ENCODE assay signal across 9 cellular contexts in the genomic region with DNA sequence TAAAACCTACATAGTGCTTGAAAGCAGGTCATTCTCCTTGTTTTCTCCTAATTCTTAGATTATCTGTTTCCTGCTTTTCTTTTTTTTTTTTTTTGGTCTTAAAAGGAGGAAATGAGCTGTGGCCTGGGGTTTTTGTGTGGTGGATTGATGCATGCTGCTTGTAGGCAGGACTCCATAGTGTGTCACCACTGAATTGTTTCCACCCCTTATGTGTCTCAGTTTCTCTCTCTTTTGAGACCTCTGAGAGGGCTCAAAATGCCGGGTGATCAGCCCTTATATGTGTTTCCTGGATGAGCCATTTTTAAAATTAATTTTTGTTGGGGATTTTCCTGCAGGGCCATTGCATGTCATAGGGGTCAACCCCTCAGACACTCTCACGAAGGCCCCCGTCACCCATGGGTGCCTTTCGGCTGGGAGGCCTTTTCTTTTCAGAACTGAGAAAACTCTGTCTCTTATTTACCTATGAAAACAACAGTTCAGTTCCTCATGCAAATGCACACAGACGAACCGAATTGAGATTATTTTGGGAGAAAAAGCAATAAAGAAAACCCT. TPM values are rescaled to one million over a fixed set of nuclear protein-coding genes. Genes with fewer than 3 reads are reported as not detected.
DNase-seq lines count a peak whose midpoint lies in the region; ATAC-seq, FAIRE-seq and TF ChIP-seq lines count a peak whose summit lies in the region.
"Had no signal": no experiment of that assay in that cellular context is flagged by ENCODE, and none has a peak within 500 bp of the region (broad histone marks: within the 10 kb centered on the region; RNA-seq: fewer than 3 reads in every experiment).

No MANE protein-coding gene starts in this region.

- CTCF ChIA-PET in activated CD8-positive, alpha-beta T cell treated with anti-CD3 and anti-CD28 coated beads, Interleukin-2, amount 10 ng/mL, durations not matched to agents 7 days and 5 days (lab: Charles Lee): interaction anchor here (1.7 kb wide), 1 partner anchor 44 kb away, joined by 5 read pairs; no protein-coding TSS in a partner anchor

- ATAC-seq in HG03342 (IDR thresholded peaks at IDR 0.05; ENCODE audit: unreplicated experiment): peak; percentile 97
- peak; percentile 69 for ATAC-seq in activated CD8-positive, alpha-beta T cell treated with anti-CD3 and anti-CD28 coated beads, Interleukin-2, amount 10 ng/mL, durations not matched to agents 7 days and 5 days

- no peak overlapping the region for H3K4me3 Mint-ChIP-seq in activated CD8-positive, alpha-beta T cell treated with anti-CD3 and anti-CD28 coated beads, Interleukin-2, amount 10 ng/mL, durations not matched to agents 7 days and 5 days
- H3K4me3 Mint-ChIP-seq: dendritic cell treated with granulocyte-macrophage colony-stimulating factor and Interleukin-4, amounts not matched to agents 40 ng/mL and 50 ng/mL, for 4 days had no signal

- H3K27ac Mint-ChIP-seq in activated CD8-positive, alpha-beta T cell treated with anti-CD3 and anti-CD28 coated beads, Interleukin-2, amount 10 ng/mL, durations not matched to agents 7 days and 5 days: peak overlapping the region; percentile 77
- H3K27ac Mint-ChIP-seq: dendritic cell treated with granulocyte-macrophage colony-stimulating factor and Interleukin-4, amounts not matched to agents 40 ng/mL and 50 ng/mL, for 4 days had no signal

- H3K36me3 Mint-ChIP-seq in activated CD8-positive, alpha-beta T cell treated with anti-CD3 and anti-CD28 coated beads, Interleukin-2, amount 10 ng/mL, durations not matched to agents 7 days and 5 days (ENCODE audit: low read depth): peaks cover 8% of the 10 kb centered on the region

- TF ChIP-seq CTCF in GM20000 (IDR thresholded peaks at IDR 0.05; ENCODE audit: extremely low read depth, missing control alignments): no peak

- peaks cover 17% of the 10 kb centered on the region for H3K4me1 Mint-ChIP-seq in activated CD8-positive, alpha-beta T cell treated with anti-CD3 and anti-CD28 coated beads, Interleukin-2, amount 10 ng/mL, durations not matched to agents 7 days and 5 days (ENCODE audit: low read depth)

- peak; percentile 9 for DNase-seq in GM12892 (ENCODE audit: insufficient read length)
- DNase-seq in GM20000 (ENCODE audit: low spot score): peak; percentile 42
- peak; percentile 68 for DNase-seq in activated CD8-positive, alpha-beta T cell treated with anti-CD3 and anti-CD28 coated beads, Interleukin-2, amount 10 ng/mL, durations not matched to agents 7 days and 5 days
- DNase-seq in NCI-H1436 (lab: John Stamatoyannopoulos, UW): no peak
- DNase-seq in NCI-H1436 treated with DMSO at 0.1 percent for 48 hours (lab: John Stamatoyannopoulos, UW): no peak
- no peak for DNase-seq in EL
- no peak for DNase-seq in ecto neural progenitor cell (ENCODE audit: low spot score)

- no peak for TF ChIP-seq POLR2A in GM12892 (IDR thresholded peaks at IDR 0.05; ENCODE audit: low read depth, low read length)

- H3K9me3 Mint-ChIP-seq in activated CD8-positive, alpha-beta T cell treated with anti-CD3 and anti-CD28 coated beads, Interleukin-2, amount 10 ng/mL, durations not matched to agents 7 days and 5 days (ENCODE audit: insufficient read depth): peaks cover 27% of the 10 kb centered on the region
- H3K9me3 Mint-ChIP-seq: dendritic cell treated with granulocyte-macrophage colony-stimulating factor and Interleukin-4, amounts not matched to agents 40 ng/mL and 50 ng/mL, for 4 days had no signal

- POLR2A ChIA-PET in activated CD8-positive, alpha-beta T cell treated with anti-CD3 and anti-CD28 coated beads, Interleukin-2, amount 10 ng/mL, durations not matched to agents 7 days and 5 days (lab: Charles Lee): no interaction called here

- FAIRE-seq in GM12892 (lab: Jason Lieb, UNC): no peak

- peaks cover 4% of the 10 kb centered on the region for H3K27me3 Mint-ChIP-seq in activated CD8-positive, alpha-beta T cell treated with anti-CD3 and anti-CD28 coated beads, Interleukin-2, amount 10 ng/mL, durations not matched to agents 7 days and 5 days (ENCODE audit: low read depth)
- H3K27me3 Mint-ChIP-seq: dendritic cell treated with granulocyte-macrophage colony-stimulating factor and Interleukin-4, amounts not matched to agents 40 ng/mL and 50 ng/mL, for 4 days had no signal

RNA-seq across cellular contexts. Expression of a gene that starts 32.0 kb away (rescaled TPM):
- 0.72 TPM for polyA plus RNA-seq in GM12892 (2012; ENCODE audit: missing spikeins)
- total RNA-seq in activated CD8-positive, alpha-beta T cell treated with anti-CD3 and anti-CD28 coated beads, Interleukin-2, amount 10 ng/mL, durations not matched to agents 7 days and 5 days: under 1 TPM in 1 of 2 experiments, not detected in 1; 0.10 TPM

Comparison
In these comparisons a context has a peak if more than half of its experiments do, and no peak if none do; other contexts are left out.
1. DNase-seq: peak in GM12892 (single experiment), GM20000 (single experiment) and activated CD8-positive, alpha-beta T cell treated with anti-CD3 and anti-CD28 coated beads, Interleukin-2, amount 10 ng/mL, durations not matched to agents 7 days and 5 days (single experiment); none in NCI-H1436 (single experiment), NCI-H1436 treated with DMSO at 0.1 percent for 48 hours (single experiment), EL (single experiment) and ecto neural progenitor cell (single experiment).